Comparison of ENCODE assay signal across 14 cellular contexts in the genomic region with DNA sequence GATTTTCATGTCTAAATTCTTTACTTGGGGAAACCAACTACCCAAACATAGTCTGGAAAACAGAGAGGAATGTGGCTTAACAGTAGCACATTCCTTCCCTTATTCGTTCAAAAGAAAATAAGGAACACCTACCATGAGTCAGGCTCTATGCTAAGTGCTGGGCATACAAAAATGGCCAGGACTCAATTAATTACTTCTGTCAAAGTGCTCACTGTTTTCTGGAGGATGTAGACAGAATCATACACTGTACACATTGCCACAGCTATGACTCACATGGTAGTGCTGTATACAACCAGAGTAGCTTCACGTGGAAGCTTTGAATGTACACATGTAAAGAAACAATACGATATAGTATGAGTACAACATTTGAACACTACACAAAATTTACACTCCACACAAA. TPM values are rescaled to one million over a fixed set of nuclear protein-coding genes. Genes with fewer than 3 reads are reported as not detected.
DNase-seq lines count a peak whose midpoint lies in the region; ATAC-seq and TF ChIP-seq lines count a peak whose summit lies in the region.
"Had no signal": no experiment of that assay in that cellular context is flagged by ENCODE, and none has a peak within 500 bp of the region (broad histone marks: within the 10 kb centered on the region; RNA-seq: fewer than 3 reads in every experiment).

No MANE protein-coding gene starts in this region.

- no peak for ATAC-seq in HG03097 (IDR thresholded peaks at IDR 0.05; ENCODE audit: low FRiP score, unreplicated experiment)
- ATAC-seq: activated CD4-positive, alpha-beta T cell treated with anti-CD3 and anti-CD28 coated beads for 36 hours; gastrocnemius medialis had no signal

- 40% methylated on average over 3 of the region's 3 CpGs for WGBS in smooth muscle cell (ENCODE audit: low lambda C conversion rate)

- no peaks in the 10 kb centered on the region for H3F3A ChIP-seq in smooth muscle cell (ENCODE audit: low read depth)

- CTCF ChIA-PET in RWPE1 (lab: Yijun Ruan, JAX): no interaction called here

- no peak overlapping the region for H3K27ac ChIP-seq in RWPE1
- H3K27ac ChIP-seq in smooth muscle cell (ENCODE audit: low read depth): peak overlapping the region; percentile 3
- H3K27ac ChIP-seq: gastrocnemius medialis, pancreas had no signal

- H4K20me1 ChIP-seq in smooth muscle cell (ENCODE audit: low read depth): no peaks in the 10 kb centered on the region

- no peak overlapping the region for H2AFZ ChIP-seq in smooth muscle cell (ENCODE audit: low read depth)

- H3K9me3 ChIP-seq in smooth muscle cell (replicated peaks; ENCODE audit: low read depth): no peaks in the 10 kb centered on the region
- H3K9me3 ChIP-seq: gastrocnemius medialis, pancreas had no signal

- POLR2A ChIA-PET in RWPE1 (lab: Yijun Ruan, JAX; ENCODE audit: low non-redundant PET): no interaction called here

- H3K4me2 ChIP-seq in smooth muscle cell: no peak overlapping the region

- DNase-seq in HCEC 1CT: peak; percentile 94
- DNase-seq in RWPE1 (ENCODE audit: low spot score): peak; percentile 72
- DNase-seq in foreskin fibroblast: peak; percentile 41 to 54
- DNase-seq in smooth muscle cell (lab: John Stamatoyannopoulos, UW; ENCODE audit: unreplicated experiment): no peak
- no peak for DNase-seq in T1000 (lab: John Stamatoyannopoulos, UW)
- no peak for DNase-seq in NCI-H2227 (lab: John Stamatoyannopoulos, UW; ENCODE audit: unreplicated experiment)
- DNase-seq: activated CD4-positive, alpha-beta T cell treated with anti-CD3 and anti-CD28 coated beads for 36 hours; central memory CD4-positive, alpha-beta T cell; gastrocnemius medialis; NCI-H1092 treated with DMSO at 0.1 percent for 48 hours; NCI-H526; pancreas; stimulated activated CD4-positive, alpha-beta T cell treated with anti-CD3 and anti-CD28 coated beads, Interleukin-2, amount 100 ng/mL, for 48 hours had no signal

- no peaks in the 10 kb centered on the region for H3K36me3 ChIP-seq in smooth muscle cell (ENCODE audit: low read depth)
- H3K36me3 ChIP-seq: gastrocnemius medialis, pancreas had no signal

- H3K4me1 ChIP-seq in smooth muscle cell (ENCODE audit: low read depth): no peaks in the 10 kb centered on the region
- H3K4me1 ChIP-seq: gastrocnemius medialis, pancreas had no signal

- TF ChIP-seq CTCF in RWPE1 (conservative IDR thresholded peaks at IDR 0.05; ENCODE audit: low read depth): no peak
- TF ChIP-seq CTCF in foreskin fibroblast (IDR thresholded peaks at IDR 0.05; ENCODE audit: low read depth, low read length): no peak
- TF ChIP-seq CTCF in smooth muscle cell (IDR thresholded peaks at IDR 0.05; ENCODE audit: borderline replicate concordance, insufficient read depth, poor library complexity, severe bottlenecking): no peak

- no peaks in the 10 kb centered on the region for H3K79me2 ChIP-seq in smooth muscle cell (ENCODE audit: low read depth)

- H3K27me3 ChIP-seq in smooth muscle cell (ENCODE audit: low read depth): no peaks in the 10 kb centered on the region
- H3K27me3 ChIP-seq: gastrocnemius medialis, pancreas had no signal

- no peak overlapping the region for H3K4me3 ChIP-seq in foreskin fibroblast (ENCODE audit: low read depth in 1 of 2, low read length in 2 of 2)
- no peak overlapping the region for H3K4me3 ChIP-seq in smooth muscle cell
- H3K4me3 ChIP-seq: gastrocnemius medialis, pancreas had no signal

- H3K9ac ChIP-seq in smooth muscle cell (ENCODE audit: low read depth): no peak overlapping the region

RNA-seq across cellular contexts. Expression of gene SLC25A21, which starts 50.1 kb away (rescaled TPM):
- total RNA-seq in smooth muscle cell: 0.54 TPM in 1 of 2 replicates, not detected in the other
- polyA plus RNA-seq in smooth muscle cell: 1.1 TPM in 1 of 2 replicates, not detected in the other
- total RNA-seq: activated CD4-positive, alpha-beta T cell treated with anti-CD3 and anti-CD28 coated beads for 36 hours had no signal

Comparison
In these comparisons a context has a peak if more than half of its experiments do, and no peak if none do; other contexts are left out.
1. DNase-seq: peak in HCEC 1CT (single experiment), RWPE1 (single experiment) and foreskin fibroblast (2 of 2); none in smooth muscle cell (single experiment), T1000 (single experiment) and NCI-H2227 (single experiment).